Comparison of ENCODE assay signal across 1 cellular context in the genomic region with DNA sequence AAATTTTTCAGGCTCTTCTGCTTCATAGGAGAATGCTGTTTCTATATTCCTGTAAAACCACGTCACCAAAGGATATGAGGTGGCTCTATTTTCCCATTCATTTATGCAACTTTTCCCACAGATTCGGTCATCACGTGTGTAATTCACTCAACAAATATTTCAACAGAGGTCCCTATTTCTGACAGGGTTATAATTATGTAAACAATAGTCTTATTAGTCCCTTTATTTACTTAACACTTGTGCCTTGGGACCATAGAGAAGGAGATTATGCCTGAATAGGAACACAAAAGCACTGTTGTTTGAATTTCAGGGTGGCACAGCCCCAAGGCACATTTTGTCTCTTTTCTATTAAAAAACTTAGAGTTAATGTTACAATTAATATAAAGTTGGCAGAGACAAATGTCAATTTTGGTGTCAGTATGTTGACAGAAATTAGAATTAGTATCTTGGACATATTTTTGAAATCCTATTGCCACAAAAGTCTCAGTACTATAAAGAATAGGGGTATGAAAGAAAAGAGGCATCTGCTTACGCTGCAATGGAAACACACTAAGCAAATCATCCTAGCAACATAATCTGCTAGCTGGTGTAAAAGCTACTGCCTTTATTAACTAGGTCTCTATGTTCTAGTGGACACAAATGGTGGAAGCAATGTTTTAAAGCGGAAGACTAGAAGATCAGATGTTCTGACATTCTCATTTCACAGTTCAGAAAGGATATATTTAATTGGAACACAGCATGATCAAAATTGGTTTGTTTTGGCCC.
TF ChIP-seq lines count a peak whose summit lies in the region.

No MANE protein-coding gene starts in this region.

TF ChIP-seq in HEK293, 187 proteins besides CTCF, POLR2A, EP300 and RAD21 (continued from another document):
- TF ChIP-seq KLF8 (tag by site-specific recombination; IDR thresholded peaks at IDR 0.05) (no peak), SALL2 (tag by site-specific recombination; IDR thresholded peaks at IDR 0.05; ENCODE audit: borderline replicate concordance) (no peak), TRIM28 (IDR thresholded peaks at IDR 0.05; ENCODE audit: borderline replicate concordance, low read length) (no peak), SP7 (tag by site-specific recombination; IDR thresholded peaks at IDR 0.05) (peak; percentile 97), TCF7L2 (IDR thresholded peaks at IDR 0.05; ENCODE audit: borderline replicate concordance, low read depth, low read length) (0 out of 2 replicates have a peak, but pooled peaks have one; percentile 27), SCRT1 (tag by site-specific recombination; IDR thresholded peaks at IDR 0.05; ENCODE audit: borderline replicate concordance) (no peak), ZNF555 (tag by site-specific recombination; conservative IDR thresholded peaks at IDR 0.05) (no peak), ZNF292 (tag by site-specific recombination; IDR thresholded peaks at IDR 0.05; ENCODE audit: borderline replicate concordance, low read depth) (no peak), ZNF670 (tag by site-specific recombination; IDR thresholded peaks at IDR 0.05; ENCODE audit: low read depth) (no peak), ZNF157 (tag by site-specific recombination; IDR thresholded peaks at IDR 0.05) (no peak), ZNF654 (tag by site-specific recombination; IDR thresholded peaks at IDR 0.05; ENCODE audit: low read depth) (no peak)
- TF ChIP-seq, protein P1, sequence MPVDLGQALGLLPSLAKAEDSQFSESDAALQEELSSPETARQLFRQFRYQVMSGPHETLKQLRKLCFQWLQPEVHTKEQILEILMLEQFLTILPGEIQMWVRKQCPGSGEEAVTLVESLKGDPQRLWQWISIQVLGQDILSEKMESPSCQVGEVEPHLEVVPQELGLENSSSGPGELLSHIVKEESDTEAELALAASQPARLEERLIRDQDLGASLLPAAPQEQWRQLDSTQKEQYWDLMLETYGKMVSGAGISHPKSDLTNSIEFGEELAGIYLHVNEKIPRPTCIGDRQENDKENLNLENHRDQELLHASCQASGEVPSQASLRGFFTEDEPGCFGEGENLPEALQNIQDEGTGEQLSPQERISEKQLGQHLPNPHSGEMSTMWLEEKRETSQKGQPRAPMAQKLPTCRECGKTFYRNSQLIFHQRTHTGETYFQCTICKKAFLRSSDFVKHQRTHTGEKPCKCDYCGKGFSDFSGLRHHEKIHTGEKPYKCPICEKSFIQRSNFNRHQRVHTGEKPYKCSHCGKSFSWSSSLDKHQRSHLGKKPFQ (tag by site-specific recombination; IDR thresholded peaks at IDR 0.05): no peak
- TF ChIP-seq, protein P2, sequence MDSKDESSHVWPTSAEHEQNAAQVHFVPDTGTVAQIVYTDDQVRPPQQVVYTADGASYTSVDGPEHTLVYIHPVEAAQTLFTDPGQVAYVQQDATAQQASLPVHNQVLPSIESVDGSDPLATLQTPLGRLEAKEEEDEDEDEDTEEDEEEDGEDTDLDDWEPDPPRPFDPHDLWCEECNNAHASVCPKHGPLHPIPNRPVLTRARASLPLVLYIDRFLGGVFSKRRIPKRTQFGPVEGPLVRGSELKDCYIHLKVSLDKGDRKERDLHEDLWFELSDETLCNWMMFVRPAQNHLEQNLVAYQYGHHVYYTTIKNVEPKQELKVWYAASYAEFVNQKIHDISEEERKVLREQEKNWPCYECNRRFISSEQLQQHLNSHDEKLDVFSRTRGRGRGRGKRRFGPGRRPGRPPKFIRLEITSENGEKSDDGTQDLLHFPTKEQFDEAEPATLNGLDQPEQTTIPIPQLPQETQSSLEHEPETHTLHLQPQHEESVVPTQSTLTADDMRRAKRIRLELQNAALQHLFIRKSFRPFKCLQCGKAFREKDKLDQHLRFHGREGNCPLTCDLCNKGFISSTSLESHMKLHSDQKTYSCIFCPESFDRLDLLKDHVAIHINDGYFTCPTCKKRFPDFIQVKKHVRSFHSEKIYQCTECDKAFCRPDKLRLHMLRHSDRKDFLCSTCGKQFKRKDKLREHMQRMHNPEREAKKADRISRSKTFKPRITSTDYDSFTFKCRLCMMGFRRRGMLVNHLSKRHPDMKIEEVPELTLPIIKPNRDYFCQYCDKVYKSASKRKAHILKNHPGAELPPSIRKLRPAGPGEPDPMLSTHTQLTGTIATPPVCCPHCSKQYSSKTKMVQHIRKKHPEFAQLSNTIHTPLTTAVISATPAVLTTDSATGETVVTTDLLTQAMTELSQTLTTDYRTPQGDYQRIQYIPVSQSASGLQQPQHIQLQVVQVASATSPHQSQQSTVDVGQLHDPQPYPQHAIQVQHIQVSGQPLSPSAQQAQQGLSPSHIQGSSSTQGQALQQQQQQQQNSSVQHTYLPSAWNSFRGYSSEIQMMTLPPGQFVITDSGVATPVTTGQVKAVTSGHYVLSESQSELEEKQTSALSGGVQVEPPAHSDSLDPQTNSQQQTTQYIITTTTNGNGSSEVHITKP (tag by site-specific recombination; IDR thresholded peaks at IDR 0.05): no peak
- TF ChIP-seq, protein P3, sequence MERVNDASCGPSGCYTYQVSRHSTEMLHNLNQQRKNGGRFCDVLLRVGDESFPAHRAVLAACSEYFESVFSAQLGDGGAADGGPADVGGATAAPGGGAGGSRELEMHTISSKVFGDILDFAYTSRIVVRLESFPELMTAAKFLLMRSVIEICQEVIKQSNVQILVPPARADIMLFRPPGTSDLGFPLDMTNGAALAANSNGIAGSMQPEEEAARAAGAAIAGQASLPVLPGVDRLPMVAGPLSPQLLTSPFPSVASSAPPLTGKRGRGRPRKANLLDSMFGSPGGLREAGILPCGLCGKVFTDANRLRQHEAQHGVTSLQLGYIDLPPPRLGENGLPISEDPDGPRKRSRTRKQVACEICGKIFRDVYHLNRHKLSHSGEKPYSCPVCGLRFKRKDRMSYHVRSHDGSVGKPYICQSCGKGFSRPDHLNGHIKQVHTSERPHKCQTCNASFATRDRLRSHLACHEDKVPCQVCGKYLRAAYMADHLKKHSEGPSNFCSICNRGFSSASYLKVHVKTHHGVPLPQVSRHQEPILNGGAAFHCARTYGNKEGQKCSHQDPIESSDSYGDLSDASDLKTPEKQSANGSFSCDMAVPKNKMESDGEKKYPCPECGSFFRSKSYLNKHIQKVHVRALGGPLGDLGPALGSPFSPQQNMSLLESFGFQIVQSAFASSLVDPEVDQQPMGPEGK (tag by site-specific recombination; IDR thresholded peaks at IDR 0.05): no peak
